Comparison of ENCODE assay signal across 8 cellular contexts in genomic region chr11:95068549-95068948, GRCh38. TPM values are rescaled to one million over a fixed set of nuclear protein-coding genes. Genes with fewer than 3 reads are reported as not detected.
DNase-seq lines count a peak whose midpoint lies in the region; ATAC-seq and TF ChIP-seq lines count a peak whose summit lies in the region.

No MANE protein-coding gene starts in this region.

- 7 to 8% methylated on average over 5 of the region's 5 CpGs for WGBS in thyroid gland, 2 donors

- H3K36me3 ChIP-seq in thyroid gland: no peaks in the 10 kb centered on the region

- TF ChIP-seq POLR2A in thyroid gland (IDR thresholded peaks at IDR 0.05): peak; percentile 59 to 96

- TF ChIP-seq CTCF in foreskin fibroblast (IDR thresholded peaks at IDR 0.05; ENCODE audit: low read depth, low read length) (no peak), thyroid gland (IDR thresholded peaks at IDR 0.05) (no peak)

- peak; percentile 75 for DNase-seq in ELF-1 (ENCODE audit: low read depth, low spot score)
- peak; percentile 71 for DNase-seq in KG1 (lab: John Stamatoyannopoulos, UW)
- DNase-seq in RPMI7951 (ENCODE audit: low read depth): peak; percentile 94
- DNase-seq in activated effector memory CD4-positive, alpha-beta T cell treated with Interleukin-2 at 50 U/mL for 16 hours: peak; percentile 65
- peak; percentile 85 to 94 for DNase-seq in foreskin fibroblast
- peak; percentile 90 for DNase-seq in non-pigmented ciliary epithelial cell (ENCODE audit: low read depth)
- DNase-seq in thyroid gland: peak; percentile 87 to 89

- H3K4me1 ChIP-seq in thyroid gland: peaks cover 9 to 13% of the 10 kb centered on the region in 2 donors

- intact Hi-C loops in thyroid gland (cut with DNase I): no loop called here

- H3K4me3 ChIP-seq in foreskin fibroblast (ENCODE audit: low read depth in 1 of 2, low read length in 2 of 2): peak overlapping the region; percentile 76 to 84
- peak overlapping the region; percentile 80 to 90 (median 86) for H3K4me3 ChIP-seq in thyroid gland (replicated peaks in 1 of 3)

- H3K27ac ChIP-seq in thyroid gland: peak overlapping the region; percentile 98 to 99 (median 99)

- H3K27me3 ChIP-seq in thyroid gland: no peaks in the 10 kb centered on the region

- H3K9me3 ChIP-seq in thyroid gland: no peaks in the 10 kb centered on the region

- ATAC-seq in GM21786 (IDR thresholded peaks at IDR 0.05; ENCODE audit: unreplicated experiment): peak; percentile 74

RNA-seq across cellular contexts. Expression of gene SRSF8, which starts 1.8 kb away (rescaled TPM):
- 16.8 and 32.9 TPM in 2 replicates for total RNA-seq in RPMI7951 (2014; rRNA removed; shearing (Covaris generic))
- 10 to 100 TPM; 42.9 to 53.5 (median 51.8) TPM for total RNA-seq in thyroid gland

RNA-seq across cellular contexts. Expression of gene KDM4F, which starts 19.3 kb away (rescaled TPM):
- total RNA-seq in RPMI7951 (2014; rRNA removed; shearing (Covaris generic)): not detected in 2 replicates
- not detected for total RNA-seq in thyroid gland

RNA-seq across cellular contexts. Expression of gene ENDOD1, which starts 21.1 kb away (rescaled TPM):
- 36.6 and 40.4 TPM in 2 replicates for total RNA-seq in RPMI7951 (2014; rRNA removed; shearing (Covaris generic))
- 10 to 100 TPM; 31.1 to 52.3 (median 36.8) TPM for total RNA-seq in thyroid gland

RNA-seq across cellular contexts. Expression of gene KDM4E, which starts 43.5 kb away (rescaled TPM):
- not detected in 2 replicates for total RNA-seq in RPMI7951 (2014; rRNA removed; shearing (Covaris generic))
- not detected for total RNA-seq in thyroid gland

Comparison
In these comparisons a context has a peak if more than half of its experiments do, and no peak if none do; other contexts are left out.
1. Peak in every context shown above with its lines: DNase-seq, ATAC-seq, H3K4me3 ChIP-seq and H3K27ac ChIP-seq.